In genomic region chr20:273884-274283, GRCh38 we compare ENCODE assay signal across 11 cellular contexts. TPM values are rescaled to one million over a fixed set of nuclear protein-coding genes. Genes with fewer than 3 reads are reported as not detected.
"Had no signal": no experiment of that assay in that cellular context is flagged by ENCODE, and none has a peak within 500 bp of the region (broad histone marks: within the 10 kb centered on the region; RNA-seq: fewer than 3 reads in every experiment).

No MANE protein-coding gene starts in this region.

- H3K4me2 ChIP-seq: KMS-11 had no signal

- H3K27ac ChIP-seq: HL-60, KMS-11 had no signal

- DNase-seq: IMR-90, Karpas-422, KBM-7, KG1 had no signal

- ATAC-seq: K562 had no signal

- FAIRE-seq: HTR-8/SVneo, K562 had no signal

- H3K9ac ChIP-seq: KMS-11 had no signal

- H3K4me3 ChIP-seq: K562 had no signal

RNA-seq across cellular contexts. Expression of gene DEFB132, which starts 16.4 kb away (rescaled TPM):
- total RNA-seq: HT-29, HT1080, IMR-90, K562 had no signal
- polyA plus RNA-seq: IgD-negative memory B cell, IMR-90, K562 had no signal

RNA-seq across cellular contexts. Expression of gene DEFB129, which starts 46.8 kb away (rescaled TPM):
- total RNA-seq: HT-29, HT1080, IMR-90, K562 had no signal
- polyA plus RNA-seq: IgD-negative memory B cell, IMR-90, K562 had no signal
